ENCODE assay signal across 8 cellular contexts in the genomic region with DNA sequence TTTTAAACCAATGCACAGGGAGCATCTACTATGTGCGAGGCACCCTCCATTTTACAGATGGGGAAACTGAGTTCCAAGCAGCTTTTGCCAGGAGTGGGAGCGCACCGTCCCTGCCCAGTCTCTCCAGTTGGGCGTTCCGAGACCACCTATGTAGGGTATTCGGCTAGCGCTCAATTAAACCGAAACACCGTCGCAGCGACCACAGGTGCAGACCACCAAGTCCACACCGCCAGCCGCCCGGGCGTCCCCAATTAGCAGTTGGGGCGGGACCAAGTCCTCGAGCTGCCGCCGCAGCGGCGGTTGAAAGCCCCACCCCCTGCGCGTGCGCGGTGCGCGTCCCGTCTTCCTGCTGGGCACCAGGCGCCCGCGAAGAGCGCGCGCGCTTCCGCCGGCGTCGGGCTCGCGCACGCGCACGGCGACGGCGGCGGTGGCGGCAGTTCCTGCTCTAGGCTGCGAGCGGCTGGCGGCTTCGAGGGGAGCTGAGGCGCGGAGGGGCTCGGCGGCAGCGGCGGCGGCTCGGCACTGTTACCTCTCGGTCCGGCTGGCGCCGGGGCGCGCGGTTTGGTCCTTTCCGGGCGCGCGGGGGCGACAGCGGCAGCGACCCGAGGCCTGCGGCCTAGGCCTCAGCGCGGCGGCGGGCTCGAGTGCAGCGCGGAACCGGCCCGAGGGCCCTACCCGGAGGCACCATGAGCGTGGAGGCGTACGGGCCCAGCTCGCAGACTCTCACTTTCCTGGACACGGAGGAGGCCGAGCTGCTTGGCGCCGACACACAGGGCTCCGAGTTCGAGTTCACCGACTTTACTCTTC. TPM values are rescaled to one million over a fixed set of nuclear protein-coding genes. Genes with fewer than 3 reads are reported as not detected.
DNase-seq lines count a peak whose midpoint lies in the region; ATAC-seq and TF ChIP-seq lines count a peak whose summit lies in the region.

A gene (plus strand): TSS at position 436 of the 807 bp plus-strand sequence. CDS start 251 bp downstream, at position 687.

- peak within 1 kb of the TSS; percentile 90 for H3K4me3 Mint-ChIP-seq in activated B cell treated with CpG ODN at 0.5 μM for 24 hours

- no peaks in the 10 kb centered on the region for H3K27me3 Mint-ChIP-seq in activated B cell treated with CpG ODN at 0.5 μM for 24 hours

- intact Hi-C loops in activated B cell treated with CpG ODN at 0.5 μM for 24 hours (cut with micrococcal nuclease) = loop anchor here (1.0 to 5.0 kb wide), 6 partner anchors 88 to 394 kb away; a partner anchor contains a TSS

- peak within 1 kb of the TSS; percentile 77 for H3K27ac Mint-ChIP-seq in activated B cell treated with CpG ODN at 0.5 μM for 24 hours

- CTCF ChIA-PET in AG04449 (lab: Yijun Ruan, JAX) (interaction anchor here (1.2 to 12.6 kb wide), 7 partner anchors 9 to 378 kb away, joined by 3 to 149 read pairs (median 15); a partner anchor contains a TSS), activated B cell treated with CpG ODN at 0.5 μM for 24 hours (lab: Charles Lee) (interaction anchor here (0.8 to 1.9 kb wide), 6 partner anchors 12 to 243 kb away, joined by 3 to 13 read pairs (median 5); a partner anchor contains a TSS)

- peaks cover 38% of the 10 kb centered on the region for H3K36me3 Mint-ChIP-seq in activated B cell treated with CpG ODN at 0.5 μM for 24 hours (ENCODE audit: low read depth)

- TF ChIP-seq CTCF in AG04449 (IDR thresholded peaks at IDR 0.05; ENCODE audit: insufficient read depth, low read length, missing control alignments) (no peak), activated B cell treated with CpG ODN at 0.5 μM for 24 hours (IDR thresholded peaks at IDR 0.05) (no peak), cardiac fibroblast (IDR thresholded peaks at IDR 0.05; ENCODE audit: low read depth, low read length) (no peak)

- DNase-seq in AG04449 (ENCODE audit: low read depth, low spot score) = no peak
- DNase-seq in NCI-H2227 treated with DMSO at 0.1 percent for 48 hours (lab: John Stamatoyannopoulos, UW) = peak; percentile 82
- peak; percentile 97 for DNase-seq in activated B cell treated with CpG ODN at 0.5 μM for 24 hours
- peak; percentile 89 to 93 for DNase-seq in cardiac fibroblast (ENCODE audit: low read depth in 2 of 2)
- peak; percentile 91 for DNase-seq in iris pigment epithelial cell (ENCODE audit: low read depth)
- DNase-seq in stimulated activated CD4-positive, alpha-beta T cell treated with anti-CD3 and anti-CD28 coated beads, Interleukin-12 subunit alpha, Interleukin-12 subunit beta, amount 100 ng/mL, for 4 hours = peak; percentile 97

- H3K9me3 Mint-ChIP-seq in activated B cell treated with CpG ODN at 0.5 μM for 24 hours = peaks cover 5% of the 10 kb centered on the region

- POLR2A ChIA-PET in AG04449 (lab: Yijun Ruan, JAX) = interaction anchor here (1.1 to 1.4 kb wide), 3 partner anchors 9 to 243 kb away, joined by 4 to 5 read pairs (median 4); a partner anchor contains a TSS
- POLR2A ChIA-PET in activated B cell treated with CpG ODN at 0.5 μM for 24 hours (lab: Charles Lee) = interaction anchor here (0.5 to 2.2 kb wide), 23 partner anchors 9 to 400 kb away, joined by 3 to 15 read pairs (median 4); a partner anchor contains a TSS

- ATAC-seq in GM18907 (IDR thresholded peaks at IDR 0.05; ENCODE audit: unreplicated experiment) (peak; percentile 72), HG03139 (IDR thresholded peaks at IDR 0.05; ENCODE audit: unreplicated experiment) (peak; percentile 70), activated B cell treated with CpG ODN at 0.5 μM for 24 hours (ENCODE audit: low read depth) (peak; percentile 84)

- H3K4me3 ChIP-seq in AG04449 (ENCODE audit: low read depth, low read length) (peak within 1 kb of the TSS; percentile 87), cardiac fibroblast (replicated peaks in 1 of 2; ENCODE audit: low read depth in 2 of 2, low read length in 2 of 2) (peak within 1 kb of the TSS; percentile 84)

- peaks cover 35% of the 10 kb centered on the region for H3K4me1 Mint-ChIP-seq in activated B cell treated with CpG ODN at 0.5 μM for 24 hours

RNA-seq across cellular contexts. Expression of the gene that starts here (rescaled TPM):
- total RNA-seq in activated B cell treated with CpG ODN at 0.5 μM for 24 hours = 93.2 and 107 TPM in 2 replicates
